18 cellular contexts compared by ENCODE assay signal in genomic region chr21:26032263-26032662, GRCh38.
A peak's percentile ranks its signal among the peaks of the same experiment; 100 is the strongest.
DNase-seq lines count a peak whose midpoint lies in the region; ATAC-seq and TF ChIP-seq lines count a peak whose summit lies in the region.
"Had no signal": no experiment of that assay in that cellular context is flagged by ENCODE, and none has a peak within 500 bp of the region (broad histone marks: within the 10 kb centered on the region; RNA-seq: fewer than 3 reads in every experiment).

No MANE protein-coding gene starts in this region.

- H3K4me1 ChIP-seq in HCT116 (ENCODE audit: control insufficient read depth in 1 of 2, insufficient read depth in 2 of 2, low read length in 2 of 2) (no peaks in the 10 kb centered on the region), Panc1 (ENCODE audit: control insufficient read depth, insufficient read depth, low read length) (no peaks in the 10 kb centered on the region; the same call in none of the 2 replicates), foreskin keratinocyte (peaks cover 12% of the 10 kb centered on the region), mucosa of descending colon (ENCODE audit: low read depth) (peaks cover 9% of the 10 kb centered on the region), upper lobe of right lung (no peaks in the 10 kb centered on the region)
- H3K4me1 ChIP-seq: colonic mucosa, testis had no signal

- 0 out of 2 replicates have a peak, but pooled peaks cover under 1% of the 10 kb centered on the region for H4K20me1 ChIP-seq in HCT116 (ENCODE audit: insufficient read depth)

- H3K9me2 ChIP-seq in HCT116 (ENCODE audit: insufficient read depth): no peaks in the 10 kb centered on the region

- TF ChIP-seq POLR2A in HCT116 (IDR thresholded peaks at IDR 0.05; ENCODE audit: borderline replicate concordance, extremely low read depth, insufficient read depth, insufficient read length): no peak

- H3K79me2 ChIP-seq in HCT116 (ENCODE audit: insufficient read depth, low read length): peaks cover 48% of the 10 kb centered on the region

- no peak overlapping the region for H2AFZ ChIP-seq in HCT116 (ENCODE audit: low read depth, low read length, poor library complexity, severe bottlenecking)

- peak; percentile 9 for DNase-seq in Daoy (ENCODE audit: low read depth)
- DNase-seq in HCT116 (ENCODE audit: low read depth, low spot score): no peak
- no peak for DNase-seq in Panc1 (ENCODE audit: low read depth, low spot score)
- no peak for DNase-seq in foreskin keratinocyte
- no peak for DNase-seq in mucosa of descending colon
- no peak for DNase-seq in upper lobe of right lung
- no peak for DNase-seq in amniotic stem cell (lab: John Stamatoyannopoulos, UW)
- DNase-seq: anterior cingulate cortex, colonic mucosa, DMS79, erythroblast, GOT3, mesenchymal stem cell, NCI-H1436, NCI-H2227 treated with DMSO at 0.1 percent for 48 hours, testis had no signal

- H3K27me3 ChIP-seq in HCT116 (ENCODE audit: insufficient read depth, low read length): no peaks in the 10 kb centered on the region
- no peaks in the 10 kb centered on the region for H3K27me3 ChIP-seq in Panc1 (ENCODE audit: control insufficient read depth, insufficient read depth, low read length)
- H3K27me3 ChIP-seq in foreskin keratinocyte: no peaks in the 10 kb centered on the region
- H3K27me3 ChIP-seq in upper lobe of right lung: no peaks in the 10 kb centered on the region
- H3K27me3 ChIP-seq: BLaER1 treated with 17β-estradiol and CSF1 and Interleukin-3, amounts not matched to agents 10 nM and 100 nM; colonic mucosa; right atrium auricular region; testis had no signal

- POLR2A ChIA-PET in HCT116 (lab: Charles Lee): interaction anchor here (0.8 kb wide), 1 partner anchor 23 kb away, joined by 3 read pairs; no protein-coding TSS in a partner anchor
- POLR2A ChIA-PET in Panc1 (lab: Charles Lee): no interaction called here

- CTCF ChIA-PET in HCT116 (lab: Charles Lee) (interaction anchor here (0.7 kb wide), 1 partner anchor 10 kb away, joined by 4 read pairs; no protein-coding TSS in a partner anchor), Panc1 (lab: Charles Lee) (no interaction called here)

- H3K36me3 ChIP-seq in HCT116 (ENCODE audit: control insufficient read depth in 1 of 2, insufficient read depth in 2 of 2, low read length in 2 of 2) (no peaks in the 10 kb centered on the region; a peak in 1 of 4 replicates), Panc1 (ENCODE audit: control insufficient read depth, insufficient read depth, low read length) (no peaks in the 10 kb centered on the region), mucosa of descending colon (ENCODE audit: low read depth) (no peaks in the 10 kb centered on the region), upper lobe of right lung (no peaks in the 10 kb centered on the region)
- H3K36me3 ChIP-seq: colonic mucosa had no signal

- TF ChIP-seq CTCF in HCT116 (IDR thresholded peaks at IDR 0.05 in 2 of 3, conservative IDR thresholded peaks at IDR 0.05 in 1 of 3; ENCODE audit: borderline replicate concordance in 1 of 3, insufficient read depth in 1 of 3, low read depth in 2 of 3, low read length in 2 of 3) (peak in 2 of 3 experiments; percentile 21 to 32; a peak in 3 of 6 replicates), Panc1 (IDR thresholded peaks at IDR 0.05) (peak; percentile 19; the same call in 1 of the 2 replicates), foreskin keratinocyte (conservative IDR thresholded peaks at IDR 0.05) (peak; percentile 40), mucosa of descending colon (IDR thresholded peaks at IDR 0.05) (no peak), upper lobe of right lung (IDR thresholded peaks at IDR 0.05) (no peak)

- in situ Hi-C loops in Panc1 (cut with HindIII; ENCODE audit: low pct_unique_long_range_greater_than_20kb, low sequenced_read_pairs): no loop called here

- RAD21 ChIA-PET in HCT116 (lab: Charles Lee; ENCODE audit: low non-redundant PET in 1 of 2, low total read pairs in 2 of 2, uncharacterized antibody in 2 of 2, unreplicated experiment in 2 of 2): no interaction called here

- ATAC-seq in HCT116 (peak; percentile 50), Panc1 (no peak), foreskin keratinocyte (no peak), mucosa of descending colon (no peak), upper lobe of right lung (no peak)

- BruUV-seq in HCT116 (replicated peaks; lab: Mats Ljungman, UMichigan): no TSS peak
- BruUV-seq in Panc1 (replicated peaks; lab: Mats Ljungman, UMichigan): no TSS peak

- H3K27ac ChIP-seq in HCT116 (ENCODE audit: low read depth, low read length) (no peak overlapping the region), Panc1 (ENCODE audit: low read length) (no peak overlapping the region), foreskin keratinocyte (no peak overlapping the region), upper lobe of right lung (no peak overlapping the region)
- H3K27ac ChIP-seq: BLaER1 treated with 17β-estradiol and CSF1 and Interleukin-3, amounts not matched to agents 10 nM and 100 nM; colonic mucosa; right atrium auricular region; testis had no signal

- TF ChIP-seq RAD21 in HCT116 (IDR thresholded peaks at IDR 0.05; ENCODE audit: low read depth): no peak; the same call in 1 of the 2 replicates

- H3K9ac ChIP-seq in HCT116 (ENCODE audit: low read length): no peak overlapping the region
- H3K9ac ChIP-seq: BLaER1 treated with 17β-estradiol and CSF1 and Interleukin-3, amounts not matched to agents 10 nM and 100 nM had no signal

- H3K4me3 ChIP-seq in HCT116 (replicated peaks in 1 of 2; ENCODE audit: low read depth in 1 of 2, low read length in 2 of 2) (no peak overlapping the region), Panc1 (ENCODE audit: low read depth in 2 of 2, low read length in 2 of 2) (no peak overlapping the region), mucosa of descending colon (no peak overlapping the region), upper lobe of right lung (no peak overlapping the region)
- H3K4me3 ChIP-seq: BLaER1 treated with 17β-estradiol and CSF1 and Interleukin-3, amounts not matched to agents 10 nM and 100 nM; colonic mucosa; right atrium auricular region; testis had no signal

- no peak overlapping the region for H3K4me2 ChIP-seq in HCT116 (ENCODE audit: low read length)
- H3K4me2 ChIP-seq: BLaER1 treated with 17β-estradiol and CSF1 and Interleukin-3, amounts not matched to agents 10 nM and 100 nM had no signal

- H3K9me3 ChIP-seq in HCT116 (ENCODE audit: control insufficient read depth in 1 of 2, insufficient read depth in 1 of 2, low read depth in 1 of 2, low read length in 2 of 2) (no peaks in the 10 kb centered on the region), Panc1 (ENCODE audit: control insufficient read depth, insufficient read depth, low read depth, low read length) (no peaks in the 10 kb centered on the region), mucosa of descending colon (no peaks in the 10 kb centered on the region), upper lobe of right lung (no peaks in the 10 kb centered on the region)
- H3K9me3 ChIP-seq: colonic mucosa, right atrium auricular region, testis had no signal

- intact Hi-C loops in HCT116 (cut with micrococcal nuclease): no loop called here
- intact Hi-C loops in Panc1 (cut with micrococcal nuclease; ENCODE audit: unreplicated experiment): no loop called here
- intact Hi-C loops in mucosa of descending colon (cut with DNase I, micrococcal nuclease): no loop called here
- intact Hi-C loops in upper lobe of right lung (cut with DNase I): no loop called here

TF ChIP-seq in HCT116, 20 proteins besides CTCF, POLR2A, EP300 and RAD21 (continues in another document):
- TF ChIP-seq SP1 (IDR thresholded peaks at IDR 0.05; ENCODE audit: low read depth): no peak
- TF ChIP-seq TCF7L2 (IDR thresholded peaks at IDR 0.05; ENCODE audit: borderline replicate concordance, extremely low read depth, insufficient read depth, insufficient read length): no peak
- TF ChIP-seq ATF3 (IDR thresholded peaks at IDR 0.05): no peak
- TF ChIP-seq ZNF274 (IDR thresholded peaks at IDR 0.05; ENCODE audit: low read depth, low read length): no peak
- TF ChIP-seq EGR1 (IDR thresholded peaks at IDR 0.05; ENCODE audit: low read depth): no peak
- TF ChIP-seq CBX3 (IDR thresholded peaks at IDR 0.05; ENCODE audit: low read depth): no peak
- no peak for TF ChIP-seq JUND (IDR thresholded peaks at IDR 0.05)
- no peak for TF ChIP-seq CEBPB (IDR thresholded peaks at IDR 0.05; ENCODE audit: low read depth)
- TF ChIP-seq SIN3A (IDR thresholded peaks at IDR 0.05; ENCODE audit: low read depth): no peak
- no peak for TF ChIP-seq FOSL1 (IDR thresholded peaks at IDR 0.05; ENCODE audit: low read depth)
- no peak for TF ChIP-seq REST (IDR thresholded peaks at IDR 0.05; ENCODE audit: low read depth)
- TF ChIP-seq SRF (IDR thresholded peaks at IDR 0.05; ENCODE audit: low read depth): no peak
- TF ChIP-seq MAX (IDR thresholded peaks at IDR 0.05): no peak

Comparison
In these comparisons a context has a peak if more than half of its experiments do, and no peak if none do; other contexts are left out.
1. CTCF ChIP-seq: peak in HCT116 (2 of 3), Panc1 (single experiment) and foreskin keratinocyte (single experiment); none in mucosa of descending colon (single experiment) and upper lobe of right lung (single experiment).